Comparison of ENCODE assay signal across 20 cellular contexts in the genomic region with DNA sequence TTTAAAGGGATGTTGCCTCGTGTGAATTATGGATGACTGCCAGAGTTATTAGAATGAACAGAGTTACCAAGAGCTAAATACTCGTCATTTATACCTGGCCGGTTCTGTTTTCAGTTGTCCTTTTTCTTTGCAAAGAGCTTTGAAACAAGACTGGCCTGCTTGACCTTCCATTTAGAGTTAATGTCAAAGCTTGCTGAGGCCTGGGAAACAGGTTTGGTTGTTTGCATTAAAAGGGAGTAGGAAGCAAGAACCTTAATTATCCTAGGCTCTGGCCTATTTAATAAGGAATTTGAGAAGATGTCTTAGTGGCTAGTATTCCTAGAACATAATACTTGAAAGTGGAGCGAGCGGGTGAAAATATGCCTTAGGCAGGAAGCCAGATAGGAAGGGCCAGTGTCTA.
DNase-seq lines count a peak whose midpoint lies in the region; ATAC-seq and TF ChIP-seq lines count a peak whose summit lies in the region.
"Had no signal": no experiment of that assay in that cellular context is flagged by ENCODE, and none has a peak within 500 bp of the region (broad histone marks: within the 10 kb centered on the region; RNA-seq: fewer than 3 reads in every experiment).

No MANE protein-coding gene starts in this region.

- intact Hi-C loops in tibial artery (cut with DNase I; ENCODE audit: low total_unique reads), result loop anchor here (5.0 to 10.0 kb wide), 2 partner anchors 229 to 299 kb away; no protein-coding TSS in a partner anchor

- H3K27ac ChIP-seq in esophagus (ENCODE audit: low read depth in 2 of 2, low read length in 1 of 2) (peak overlapping the region; percentile 11 to 43), muscle layer of duodenum (ENCODE audit: low read length) (peak overlapping the region; percentile 59), tibial artery (peak overlapping the region; percentile 81 to 83)
- H3K27ac ChIP-seq: 22Rv1 had no signal

- no peak for TF ChIP-seq CTCF in tibial artery (IDR thresholded peaks at IDR 0.05)

- ATAC-seq in HG03039 (IDR thresholded peaks at IDR 0.05; ENCODE audit: unreplicated experiment) (no peak), GM21528 (IDR thresholded peaks at IDR 0.05; ENCODE audit: low FRiP score, unreplicated experiment) (no peak)
- ATAC-seq: natural killer cell had no signal

- WGBS in esophagus, 2 donors, result 66 to 73% methylated on average over 5 of the region's 5 CpGs

- no peaks in the 10 kb centered on the region for H3K9me3 ChIP-seq in esophagus (ENCODE audit: control insufficient read depth in 2 of 2, insufficient read depth in 1 of 2, low read depth in 1 of 2, low read length in 1 of 2)
- no peaks in the 10 kb centered on the region for H3K9me3 ChIP-seq in muscle layer of duodenum (ENCODE audit: control insufficient read depth in 1 of 2, low read length in 2 of 2)
- H3K9me3 ChIP-seq in tibial artery, result no peaks in the 10 kb centered on the region
- H3K9me3 ChIP-seq: BE2C, HAP-1 had no signal

- no peak overlapping the region for H3K4me3 ChIP-seq in esophagus (ENCODE audit: low read depth in 1 of 2, low read length in 2 of 2)
- H3K4me3 ChIP-seq in muscle layer of duodenum (ENCODE audit: low read depth in 1 of 2, low read length in 2 of 2), result no peak overlapping the region
- H3K4me3 ChIP-seq in tibial artery, result no peak overlapping the region
- H3K4me3 ChIP-seq: HAP-1 had no signal

- H3K4me1 ChIP-seq in esophagus (ENCODE audit: control insufficient read depth in 2 of 2, insufficient read depth in 2 of 2, low read length in 1 of 2) (peaks cover 0 to 4% of the 10 kb centered on the region in 2 donors), muscle layer of duodenum (ENCODE audit: control insufficient read depth in 1 of 2, insufficient read depth in 2 of 2, low read length in 2 of 2) (peaks cover 16 to 47% of the 10 kb centered on the region in 2 donors), tibial artery (peaks cover 0 to 92% (median 66%) of the 10 kb centered on the region in 4 donors)
- H3K4me1 ChIP-seq: BE2C, HAP-1 had no signal

- H3K27me3 ChIP-seq in esophagus (ENCODE audit: control insufficient read depth in 1 of 2, insufficient read depth in 2 of 2, low read length in 2 of 2) (no peaks in the 10 kb centered on the region), muscle layer of duodenum (ENCODE audit: low read depth, low read length) (no peaks in the 10 kb centered on the region), tibial artery (no peaks in the 10 kb centered on the region)

- DNase-seq in NCI-H2029 treated with DMSO at 0.1 percent for 48 hours (lab: John Stamatoyannopoulos, UW) (peak; percentile 2), NCI-H2029 (lab: John Stamatoyannopoulos, UW) (no peak), tibial artery (no peak), amniotic stem cell (lab: John Stamatoyannopoulos, UW) (no peak)
- DNase-seq: activated CD4-positive, alpha-beta T cell treated with anti-CD3 and anti-CD28 coated beads, Interleukin-2, amount 10 ng/mL, durations not matched to agents 7 days and 5 days; activated naive CD4-positive, alpha-beta T cell treated with anti-CD3 and anti-CD28 coated beads for 36 hours; BE2C; DMS 273 treated with DMSO at 0.1 percent for 48 hours; hippocampal formation; natural killer cell; NCI-H1694 treated with DMSO at 0.1 percent for 48 hours; NCI-H524; OCI-M1; stimulated activated CD4-positive, alpha-beta T cell treated with anti-CD3 and anti-CD28 coated beads, Interleukin-1b, Interleukin-23, amount 100 ng/mL, for 48 hours had no signal

- H3K36me3 ChIP-seq in esophagus (ENCODE audit: control insufficient read depth in 2 of 2, insufficient read depth in 2 of 2, low read length in 1 of 2) (no peaks in the 10 kb centered on the region), muscle layer of duodenum (ENCODE audit: control insufficient read depth in 1 of 2, insufficient read depth in 2 of 2, low read length in 2 of 2) (no peaks in the 10 kb centered on the region), tibial artery (no peaks in the 10 kb centered on the region)
- H3K36me3 ChIP-seq: BE2C, HAP-1 had no signal

Comparison
In these comparisons a context has a peak if more than half of its experiments do, and no peak if none do; other contexts are left out.
1. H3K27ac ChIP-seq: peak in every context shown above with its lines; median percentile 82 in tibial artery; 59 in muscle layer of duodenum; 27 in esophagus.